In genomic region chr22:36411589-36412258, GRCh38 we compare ENCODE assay signal across 1 cellular context.
TF ChIP-seq lines count a peak whose summit lies in the region.

No MANE protein-coding gene starts in this region.

TF ChIP-seq in HepG2, 621 proteins besides CTCF, POLR2A, EP300 and RAD21 (continued from another document and continues in another):
- TF ChIP-seq ZNF710 (CRISPR knock-in tag; IDR thresholded peaks at IDR 0.05; ENCODE audit: borderline replicate concordance) (peak; percentile 44; the same call in 1 of the 2 replicates), ZNF460 (CRISPR knock-in tag; IDR thresholded peaks at IDR 0.05; ENCODE audit: borderline replicate concordance) (peak; percentile 70; the same call in 1 of the 2 replicates), ZNF33B (CRISPR knock-in tag; IDR thresholded peaks at IDR 0.05) (no peak), ZNF761 (CRISPR knock-in tag; conservative IDR thresholded peaks at IDR 0.05) (no peak), TAF1 (CRISPR knock-in tag; IDR thresholded peaks at IDR 0.05) (no peak), PHB2 (IDR thresholded peaks at IDR 0.05; ENCODE audit: partially characterized antibody) (no peak), NFYB (CRISPR knock-in tag; IDR thresholded peaks at IDR 0.05) (no peak), MED1 (CRISPR knock-in tag; IDR thresholded peaks at IDR 0.05) (peak; percentile 80), ZNF570 (CRISPR knock-in tag; IDR thresholded peaks at IDR 0.05; ENCODE audit: borderline replicate concordance) (no peak), ZNF687 (CRISPR knock-in tag; IDR thresholded peaks at IDR 0.05) (no peak), ZBTB25 (CRISPR knock-in tag; IDR thresholded peaks at IDR 0.05) (no peak), ZBTB42 (CRISPR knock-in tag; IDR thresholded peaks at IDR 0.05) (no peak), REL (CRISPR knock-in tag; conservative IDR thresholded peaks at IDR 0.05) (no peak), TFAP4 (IDR thresholded peaks at IDR 0.05; ENCODE audit: borderline replicate concordance, low read depth) (peak; percentile 82; the same call in 1 of the 2 replicates), ZNF207 (IDR thresholded peaks at IDR 0.05; ENCODE audit: borderline replicate concordance) (no peak), ZNF614 (CRISPR knock-in tag; IDR thresholded peaks at IDR 0.05; ENCODE audit: borderline replicate concordance) (no peak), ZNF691 (CRISPR knock-in tag; IDR thresholded peaks at IDR 0.05; ENCODE audit: borderline replicate concordance, low read depth) (no peak), CENPBD1 (CRISPR knock-in tag; IDR thresholded peaks at IDR 0.05; ENCODE audit: borderline replicate concordance, low read depth) (no peak), ZNF501 (CRISPR knock-in tag; IDR thresholded peaks at IDR 0.05) (0 out of 2 replicates have a peak, but pooled peaks have one; percentile 20), SP2 (CRISPR knock-in tag; IDR thresholded peaks at IDR 0.05) (no peak), ZNF160 (CRISPR knock-in tag; IDR thresholded peaks at IDR 0.05) (no peak), JUN (CRISPR knock-in tag; IDR thresholded peaks at IDR 0.05) (no peak), HMG20A (CRISPR knock-in tag; IDR thresholded peaks at IDR 0.05; ENCODE audit: borderline replicate concordance) (peak; percentile 67; the same call in 1 of the 2 replicates), FOXP1 (IDR thresholded peaks at IDR 0.05) (no peak), FOXP1 (CRISPR knock-in tag; IDR thresholded peaks at IDR 0.05) (peak; percentile 61), ZMYM3 (CRISPR knock-in tag; IDR thresholded peaks at IDR 0.05) (peak; percentile 75; the same call in 1 of the 2 replicates), ELF3 (CRISPR knock-in tag; IDR thresholded peaks at IDR 0.05) (peak; percentile 51), REPIN1 (CRISPR knock-in tag; IDR thresholded peaks at IDR 0.05; ENCODE audit: borderline replicate concordance, low read depth) (no peak), ZBTB4 (CRISPR knock-in tag; IDR thresholded peaks at IDR 0.05; ENCODE audit: borderline replicate concordance) (no peak), ZSCAN21 (CRISPR knock-in tag; IDR thresholded peaks at IDR 0.05; ENCODE audit: borderline replicate concordance) (peak; percentile 61; the same call in 1 of the 2 replicates), ZSCAN12 (CRISPR knock-in tag; IDR thresholded peaks at IDR 0.05) (no peak), SSRP1 (CRISPR knock-in tag; IDR thresholded peaks at IDR 0.05) (0 out of 2 replicates have a peak, but pooled peaks have one; percentile 29), ZMYM2 (CRISPR knock-in tag; IDR thresholded peaks at IDR 0.05) (peak; percentile 55; the same call in 1 of the 2 replicates), ZNF607 (CRISPR knock-in tag; IDR thresholded peaks at IDR 0.05; ENCODE audit: borderline replicate concordance) (0 out of 2 replicates have a peak, but pooled peaks have one; percentile 31), NFIB (CRISPR knock-in tag; IDR thresholded peaks at IDR 0.05; ENCODE audit: borderline replicate concordance) (0 out of 2 replicates have a peak, but pooled peaks have one; percentile 85), KAT8 (CRISPR knock-in tag; IDR thresholded peaks at IDR 0.05) (peak; percentile 38; the same call in 1 of the 2 replicates), PBX3 (CRISPR knock-in tag; IDR thresholded peaks at IDR 0.05; ENCODE audit: borderline replicate concordance) (no peak), SUZ12 (IDR thresholded peaks at IDR 0.05; ENCODE audit: low read depth, low read length) (no peak), RXRB (CRISPR knock-in tag; IDR thresholded peaks at IDR 0.05; ENCODE audit: borderline replicate concordance) (peak; percentile 82), RBFOX2 (IDR thresholded peaks at IDR 0.05; ENCODE audit: low read depth, low read length) (no peak), U2AF2 (IDR thresholded peaks at IDR 0.05; ENCODE audit: low read depth, low read length) (no peak), ZBTB20 (CRISPR knock-in tag; IDR thresholded peaks at IDR 0.05; ENCODE audit: borderline replicate concordance, low read depth) (peak; percentile 51; the same call in 1 of the 2 replicates), ZBTB49 (CRISPR knock-in tag; IDR thresholded peaks at IDR 0.05; ENCODE audit: borderline replicate concordance) (no peak), ZNF260 (CRISPR knock-in tag; IDR thresholded peaks at IDR 0.05; ENCODE audit: borderline replicate concordance, low read depth) (no peak)
